ENCODE assay signal across 20 cellular contexts in the genomic region with DNA sequence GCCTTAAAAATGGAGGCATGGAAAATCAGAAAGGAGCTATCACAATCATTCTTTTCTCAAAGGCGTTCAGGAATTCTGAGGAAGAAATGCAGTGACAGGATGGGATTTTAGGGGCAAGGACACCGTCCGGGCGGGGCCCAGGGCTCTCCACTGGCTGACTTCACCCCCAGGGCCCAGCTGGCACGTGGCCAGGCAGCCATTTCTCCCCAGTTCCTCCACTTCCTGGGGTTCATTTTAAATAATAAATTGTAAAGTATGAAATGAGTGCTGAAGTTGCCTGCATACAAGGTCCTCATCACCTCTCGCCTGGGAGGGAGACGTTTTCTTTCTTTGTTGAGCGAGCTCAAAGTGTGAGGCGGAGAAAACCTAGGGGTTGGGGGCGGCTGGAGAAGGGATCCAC.
"Had no signal": no experiment of that assay in that cellular context is flagged by ENCODE, and none has a peak within 500 bp of the region (broad histone marks: within the 10 kb centered on the region; RNA-seq: fewer than 3 reads in every experiment).

No MANE protein-coding gene starts in this region.

- DNase-seq: activated CD4-positive, alpha-beta memory T cell treated with anti-CD3 and anti-CD28 coated beads, Interleukin-2, amount 10 ng/mL, durations not matched to agents 7 days and 5 days; activated CD4-positive, alpha-beta T cell treated with anti-CD3 and anti-CD28 coated beads, Interleukin-2, amount 10 ng/mL, durations not matched to agents 24 days and 14 days; activated CD8-positive, alpha-beta memory T cell treated with anti-CD3 and anti-CD28 coated beads, Interleukin-2, amount 10 ng/mL, durations not matched to agents 7 days and 5 days; activated gamma-delta T cell treated with Interleukin-2 at 50 U/mL for 16 hours; activated T-cell treated with anti-CD3 and anti-CD28 coated beads for 4 hours; anterior cingulate cortex; body of pancreas; dermis blood vessel endothelial cell; effector memory CD4-positive, alpha-beta T cell; foreskin keratinocyte; immature natural killer cell; natural killer cell; ovary; psoas muscle; stomach had no signal

- H3K36me3 ChIP-seq: ovary had no signal

- H3K4me1 ChIP-seq: body of pancreas, foreskin keratinocyte had no signal

- H3K27ac ChIP-seq: body of pancreas, foreskin keratinocyte, left lung, neutrophil, ovary, psoas muscle, right atrium auricular region, stomach, thoracic aorta had no signal

- H3K9me3 ChIP-seq: body of pancreas, left lung, neutrophil, ovary, psoas muscle, right atrium auricular region, stomach, thoracic aorta had no signal

- ATAC-seq: activated CD4-positive, CD25-positive, alpha-beta regulatory T cell treated with anti-CD3 and anti-CD28 coated beads, Interleukin-2, amount 50 U/mL, for 24 hours; activated CD8-positive, alpha-beta memory T cell treated with anti-CD3 and anti-CD28 coated beads, Interleukin-2, amount 10 ng/mL, durations not matched to agents 7 days and 5 days; body of pancreas; foreskin keratinocyte; left lung; natural killer cell; psoas muscle had no signal

- H3K4me3 ChIP-seq: body of pancreas, left lung, ovary, psoas muscle, right atrium auricular region, stomach, thoracic aorta had no signal

- H3K27me3 ChIP-seq: body of pancreas, foreskin keratinocyte, left lung, neutrophil, ovary, right atrium auricular region, stomach had no signal
